1 cellular context compared by ENCODE assay signal in genomic region chr13:21232599-21232998, GRCh38.
TF ChIP-seq lines count a peak whose summit lies in the region.

No MANE protein-coding gene starts in this region.

TF ChIP-seq in WTC11, 78 proteins besides CTCF, POLR2A, EP300 and RAD21 (continued from another document):
- no peak for TF ChIP-seq USF1 (CRISPR knock-in tag; IDR thresholded peaks at IDR 0.05)
- TF ChIP-seq ZNF425 (CRISPR knock-in tag; conservative IDR thresholded peaks at IDR 0.05) = no peak
- TF ChIP-seq USF2 (CRISPR knock-in tag; IDR thresholded peaks at IDR 0.05) = no peak
- TF ChIP-seq JAZF1 (CRISPR knock-in tag; IDR thresholded peaks at IDR 0.05) = no peak
- TF ChIP-seq ZNF396 (CRISPR knock-in tag; IDR thresholded peaks at IDR 0.05; ENCODE audit: borderline replicate concordance) = no peak
- no peak for TF ChIP-seq ATF6 (CRISPR knock-in tag; IDR thresholded peaks at IDR 0.05)
- no peak for TF ChIP-seq IRF2 (CRISPR knock-in tag; IDR thresholded peaks at IDR 0.05; ENCODE audit: borderline replicate concordance, low read depth)
- TF ChIP-seq MAX (CRISPR knock-in tag; IDR thresholded peaks at IDR 0.05) = no peak
- TF ChIP-seq ZNF121 (CRISPR knock-in tag; IDR thresholded peaks at IDR 0.05) = no peak
- no peak for TF ChIP-seq ERG (CRISPR knock-in tag; IDR thresholded peaks at IDR 0.05)
- no peak for TF ChIP-seq HMGXB4 (CRISPR knock-in tag; IDR thresholded peaks at IDR 0.05)
- no peak for TF ChIP-seq E2F4 (CRISPR knock-in tag; IDR thresholded peaks at IDR 0.05; ENCODE audit: borderline replicate concordance, low read depth)
TF ChIP-seq in WTC11: peak in this region for 0.
